8 cellular contexts compared by ENCODE assay signal in genomic region chr10:102743078-102743587, GRCh38. TPM values are rescaled to one million over a fixed set of nuclear protein-coding genes. Genes with fewer than 3 reads are reported as not detected.
A peak's percentile ranks its signal among the peaks of the same experiment; 100 is the strongest.
DNase-seq lines count a peak whose midpoint lies in the region; ATAC-seq lines count a peak whose summit lies in the region.

No MANE protein-coding gene starts in this region.

- peak overlapping the region; percentile 89 for H3K4me3 Mint-ChIP-seq in T-helper 2 cell treated with Interferon-gamma antibody and Interleukin-4, amounts not matched to agents 5 μg/mL and 100 μg/mL, for 36 hours
- H3K4me3 Mint-ChIP-seq in immature natural killer cell: peak overlapping the region; percentile 88 to 100 (median 92)

- H3K36me3 Mint-ChIP-seq in T-helper 2 cell treated with Interferon-gamma antibody and Interleukin-4, amounts not matched to agents 5 μg/mL and 100 μg/mL, for 36 hours (ENCODE audit: low read depth): peaks cover 5% of the 10 kb centered on the region
- peaks cover 0 to 4% (median 0%) of the 10 kb centered on the region in 3 donors for H3K36me3 Mint-ChIP-seq in immature natural killer cell

- no peaks in the 10 kb centered on the region for H3K36me3 ChIP-seq in stomach smooth muscle (ENCODE audit: control insufficient read depth in 2 of 2, insufficient read depth in 2 of 2, low read length in 2 of 2)

- peaks cover 29% of the 10 kb centered on the region for H3K4me1 Mint-ChIP-seq in T-helper 2 cell treated with Interferon-gamma antibody and Interleukin-4, amounts not matched to agents 5 μg/mL and 100 μg/mL, for 36 hours (ENCODE audit: low read depth)
- H3K4me1 Mint-ChIP-seq in immature natural killer cell: peaks cover 35 to 47% of the 10 kb centered on the region in 2 donors

- ATAC-seq in HG03108 (IDR thresholded peaks at IDR 0.05; ENCODE audit: unreplicated experiment): no peak
- ATAC-seq in GM21576 (IDR thresholded peaks at IDR 0.05; ENCODE audit: unreplicated experiment): no peak

- no peak overlapping the region for H3K27ac ChIP-seq in stomach smooth muscle (ENCODE audit: low read length)

- peaks cover 5% of the 10 kb centered on the region for H3K9me3 Mint-ChIP-seq in T-helper 2 cell treated with Interferon-gamma antibody and Interleukin-4, amounts not matched to agents 5 μg/mL and 100 μg/mL, for 36 hours
- H3K9me3 Mint-ChIP-seq in immature natural killer cell: no peaks in the 10 kb centered on the region

- peak overlapping the region; percentile 65 to 100 for H3K4me3 ChIP-seq in stomach smooth muscle (ENCODE audit: low read length in 2 of 2)

- no peaks in the 10 kb centered on the region for H3K9me3 ChIP-seq in stomach smooth muscle (ENCODE audit: control insufficient read depth in 2 of 2, low read length in 2 of 2)

- peaks cover 8% of the 10 kb centered on the region for H3K4me1 ChIP-seq in stomach smooth muscle (ENCODE audit: control insufficient read depth, insufficient read depth, low read length)

- DNase-seq in activated CD8-positive, alpha-beta memory T cell treated with anti-CD3 and anti-CD28 coated beads for 24 hours: peak; percentile 69
- DNase-seq in activated CD8-positive, alpha-beta memory T cell treated with anti-CD3 and anti-CD28 coated beads, Interleukin-2, amount 50 U/mL, for 4 hours: no peak
- no peak for DNase-seq in T-helper 2 cell treated with Interferon-gamma antibody and Interleukin-4, amounts not matched to agents 5 μg/mL and 100 μg/mL, for 36 hours (ENCODE audit: low spot score)
- no peak for DNase-seq in immature natural killer cell
- no peak for DNase-seq in SHP77 (lab: John Stamatoyannopoulos, UW)

- H3K27me3 ChIP-seq in stomach smooth muscle (ENCODE audit: control insufficient read depth in 1 of 2, insufficient read depth in 2 of 2, low read length in 2 of 2): no peaks in the 10 kb centered on the region

- peak overlapping the region; percentile 93 for H3K27ac Mint-ChIP-seq in T-helper 2 cell treated with Interferon-gamma antibody and Interleukin-4, amounts not matched to agents 5 μg/mL and 100 μg/mL, for 36 hours
- peak overlapping the region; percentile 77 to 95 (median 92) for H3K27ac Mint-ChIP-seq in immature natural killer cell

- H3K9ac ChIP-seq in stomach smooth muscle (ENCODE audit: low read length in 2 of 2): no peak overlapping the region

- no peaks in the 10 kb centered on the region for H3K27me3 Mint-ChIP-seq in T-helper 2 cell treated with Interferon-gamma antibody and Interleukin-4, amounts not matched to agents 5 μg/mL and 100 μg/mL, for 36 hours (ENCODE audit: low read depth)
- H3K27me3 Mint-ChIP-seq in immature natural killer cell (ENCODE audit: low read depth in 3 of 3): peaks cover 2 to 7% (median 7%) of the 10 kb centered on the region in 3 donors

RNA-seq across cellular contexts. Expression of gene WBP1L, which starts 0.6 kb away (rescaled TPM):
- 10 to 100 TPM; 34.1 to 53.1 (median 35.2) TPM for polyA plus RNA-seq in immature natural killer cell

RNA-seq across cellular contexts. Expression of gene SFXN2, which starts 28.7 kb away (rescaled TPM):
- 1 to 10 TPM; 4.9 to 9.6 (median 7.9) TPM for polyA plus RNA-seq in immature natural killer cell

RNA-seq across cellular contexts. Expression of gene ARL3, which starts 28.9 kb away (rescaled TPM):
- 1 to 10 TPM; 2.6 to 3.9 (median 3.6) TPM for polyA plus RNA-seq in immature natural killer cell
